In the genomic region with DNA sequence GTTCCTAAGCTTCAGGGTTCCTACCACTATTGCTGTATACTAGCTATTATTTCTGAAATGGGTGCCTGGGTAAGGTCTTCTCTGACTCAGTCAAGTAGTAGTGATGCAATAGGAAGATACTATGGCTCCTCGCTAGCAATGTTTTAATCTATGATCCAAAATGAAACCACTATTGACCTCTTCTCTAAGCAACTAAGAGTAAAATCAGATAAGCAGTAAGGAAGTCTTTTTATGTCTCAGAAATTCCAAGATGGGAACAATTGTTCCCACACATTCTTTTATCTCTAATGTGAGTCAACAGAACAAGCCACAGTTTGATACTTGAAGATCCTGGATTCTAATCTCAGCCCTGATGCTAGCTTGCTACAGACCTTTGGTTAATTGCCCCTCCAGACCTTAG, we compare ENCODE assay signal across 18 cellular contexts. TPM values are rescaled to one million over a fixed set of nuclear protein-coding genes. Genes with fewer than 3 reads are reported as not detected.
DNase-seq lines count a peak whose midpoint lies in the region; ATAC-seq, FAIRE-seq and TF ChIP-seq lines count a peak whose summit lies in the region.
"Had no signal": no experiment of that assay in that cellular context is flagged by ENCODE, and none has a peak within 500 bp of the region (broad histone marks: within the 10 kb centered on the region; RNA-seq: fewer than 3 reads in every experiment).

No MANE protein-coding gene starts in this region.

- no peak overlapping the region for H4K91ac ChIP-seq in mesenchymal stem cell (ENCODE audit: low read length)

- no peak overlapping the region for H3K4ac ChIP-seq in mesenchymal stem cell (ENCODE audit: low read depth in 1 of 2, low read length in 2 of 2)

- no peak overlapping the region for H3K4me2 ChIP-seq in mesenchymal stem cell (ENCODE audit: low read length, poor library complexity, severe bottlenecking)
- H3K4me2 ChIP-seq: BLaER1 treated with 17β-estradiol and CSF1 and Interleukin-3, amounts not matched to agents 10 nM and 100 nM had no signal

- H3K27ac ChIP-seq in ascending aorta (peak overlapping the region; percentile 7 to 36), mesenchymal stem cell (ENCODE audit: low read length, poor library complexity, severe bottlenecking) (no peak overlapping the region), heart left ventricle (no peak overlapping the region)
- H3K27ac ChIP-seq: BLaER1 treated with 17β-estradiol and CSF1 and Interleukin-3, amounts not matched to agents 10 nM and 100 nM; psoas muscle; SK-N-MC; upper lobe of left lung had no signal

- intact Hi-C loops in ascending aorta (cut with DNase I): no loop called here
- intact Hi-C loops in heart left ventricle (cut with DNase I): loop anchor here in 2 of 10 donors (10.0 kb wide), 2 partner anchors 53 to 147 kb away; partner anchors contain the start of gene LTBP2 (in 1 of the 2)

- no peak overlapping the region for H2AFZ ChIP-seq in mesenchymal stem cell (ENCODE audit: low read depth, low read length)

- H3K9ac ChIP-seq in mesenchymal stem cell (ENCODE audit: low read length): no peak overlapping the region
- H3K9ac ChIP-seq: BLaER1 treated with 17β-estradiol and CSF1 and Interleukin-3, amounts not matched to agents 10 nM and 100 nM had no signal

- no peak overlapping the region for H4K8ac ChIP-seq in mesenchymal stem cell (ENCODE audit: low read length)

- H3K9me3 ChIP-seq in ascending aorta (no peaks in the 10 kb centered on the region), mesenchymal stem cell (ENCODE audit: control insufficient read depth, low read length) (no peaks in the 10 kb centered on the region), heart left ventricle (no peaks in the 10 kb centered on the region)
- H3K9me3 ChIP-seq: BLaER1 treated with 17β-estradiol and CSF1 and Interleukin-3, amounts not matched to agents 10 nM and 100 nM; psoas muscle; upper lobe of left lung had no signal

- DNase-seq in EH (ENCODE audit: low read depth) (peak; percentile 91), HTR-8/SVneo (ENCODE audit: insufficient read length, low spot score) (no peak), ascending aorta (ENCODE audit: low spot score in 2 of 2) (no peak), mesenchymal stem cell (peak; percentile 85), putamen (ENCODE audit: low spot score) (no peak), heart left ventricle (no peak), kidney tubule cell (ENCODE audit: low spot score) (no peak), NCI-H187 (lab: John Stamatoyannopoulos, UW) (no peak)
- DNase-seq: naive B cell; NCI-H1105 treated with DMSO at 0.1 percent for 48 hours; NCI-H2171 treated with DMSO at 0.1 percent for 48 hours; NCI-H82; psoas muscle; stimulated activated naive CD4-positive, alpha-beta T cell; upper lobe of left lung had no signal

- H3K18ac ChIP-seq in mesenchymal stem cell (ENCODE audit: low read depth in 1 of 2, low read length in 2 of 2): no peak overlapping the region

- H3K4me3 ChIP-seq in ascending aorta: no peak overlapping the region
- H3K4me3 ChIP-seq in mesenchymal stem cell (ENCODE audit: insufficient read depth in 1 of 2, low read depth in 1 of 2, low read length in 2 of 2): no peak overlapping the region
- no peak overlapping the region for H3K4me3 ChIP-seq in heart left ventricle
- H3K4me3 ChIP-seq: BLaER1 treated with 17β-estradiol and CSF1 and Interleukin-3, amounts not matched to agents 10 nM and 100 nM; psoas muscle; SK-N-MC; upper lobe of left lung had no signal

- WGBS in mesenchymal stem cell: no CpG with 5 or more reads among the region's 1 CpG
- WGBS in heart left ventricle, 4 donors: 92 to 97% (median 96%) methylated on average over 1 of the region's 1 CpG

- no peak for TF ChIP-seq POLR2A in heart left ventricle (IDR thresholded peaks at IDR 0.05)

- H3K36me3 ChIP-seq in ascending aorta (peaks cover 33 to 50% of the 10 kb centered on the region in 2 donors), mesenchymal stem cell (ENCODE audit: control insufficient read depth in 1 of 2, insufficient read depth in 2 of 2, low read depth in 1 of 2, low read length in 2 of 2) (peaks cover 31 to 83% of the 10 kb centered on the region in 2 experiments), heart left ventricle (peaks cover 2 to 100% (median 96%) of the 10 kb centered on the region in 9 donors)

- no peak overlapping the region for H3K23ac ChIP-seq in mesenchymal stem cell (ENCODE audit: low read length in 2 of 2)

- no peak for ATAC-seq in heart left ventricle
- ATAC-seq: Panc1, psoas muscle had no signal

- H3K27me3 ChIP-seq in ascending aorta (no peaks in the 10 kb centered on the region), mesenchymal stem cell (ENCODE audit: control insufficient read depth in 1 of 2, insufficient read depth in 1 of 2, low read length in 2 of 2) (no peaks in the 10 kb centered on the region), heart left ventricle (no peaks in the 10 kb centered on the region)
- H3K27me3 ChIP-seq: BLaER1 treated with 17β-estradiol and CSF1 and Interleukin-3, amounts not matched to agents 10 nM and 100 nM; upper lobe of left lung had no signal

- H3K4me1 ChIP-seq in ascending aorta (peaks cover 11 to 32% of the 10 kb centered on the region in 2 donors), mesenchymal stem cell (ENCODE audit: control insufficient read depth, insufficient read depth, low read depth, low read length) (peaks cover 2% of the 10 kb centered on the region), heart left ventricle (peaks cover 0 to 23% (median 9%) of the 10 kb centered on the region in 12 donors)
- H3K4me1 ChIP-seq: BLaER1 treated with 17β-estradiol and CSF1 and Interleukin-3, amounts not matched to agents 10 nM and 100 nM; upper lobe of left lung had no signal

- H2BK15ac ChIP-seq in mesenchymal stem cell (ENCODE audit: low read depth, poor library complexity, severe bottlenecking): no peak overlapping the region

- H2AK5ac ChIP-seq in mesenchymal stem cell (ENCODE audit: low read length, severe bottlenecking): no peak overlapping the region

- FAIRE-seq in HTR-8/SVneo (lab: Jason Lieb, UNC): peak; percentile 63

- no peak overlapping the region for H2BK120ac ChIP-seq in mesenchymal stem cell (ENCODE audit: low read depth, low read length)

- no peak overlapping the region for H2BK5ac ChIP-seq in mesenchymal stem cell (ENCODE audit: low read depth, low read length, poor library complexity, severe bottlenecking)

- H2BK12ac ChIP-seq in mesenchymal stem cell (ENCODE audit: low read length in 2 of 2): no peak overlapping the region

- no peak overlapping the region for H3K14ac ChIP-seq in mesenchymal stem cell (ENCODE audit: low read length in 2 of 2)

- peaks cover 18% of the 10 kb centered on the region for H3K79me1 ChIP-seq in mesenchymal stem cell (replicated peaks; ENCODE audit: low read length, poor library complexity, severe bottlenecking)

- TF ChIP-seq CTCF in ascending aorta (IDR thresholded peaks at IDR 0.05): no peak
- TF ChIP-seq CTCF in heart left ventricle (IDR thresholded peaks at IDR 0.05): no peak

RNA-seq across cellular contexts. Expression of gene AREL1, which starts 45.1 kb away (rescaled TPM):
- total RNA-seq in ascending aorta: 17.9 TPM
- 20.3 TPM for polyA plus RNA-seq in mesenchymal stem cell (2013, experiment 1 of 2)
- 20.0 TPM for polyA plus RNA-seq in mesenchymal stem cell (2013, experiment 2 of 2)
- 10 to 100 TPM; 17.1 to 30.9 (median 22.4) TPM for total RNA-seq in heart left ventricle
- 10 to 100 TPM in 1 of 2 donors, 1 to 10 TPM in 1; 7.8 to 17.8 TPM for polyA plus RNA-seq in heart left ventricle

RNA-seq across cellular contexts. Expression of gene FCF1, which starts 45.2 kb away (rescaled TPM):
- total RNA-seq in ascending aorta (10.0 TPM), heart left ventricle (10 to 100 TPM; 12.3 to 44.6 (median 36.7) TPM)
- 45.6 TPM for polyA plus RNA-seq in mesenchymal stem cell (2013, experiment 1 of 2)
- 44.8 TPM for polyA plus RNA-seq in mesenchymal stem cell (2013, experiment 2 of 2)
- polyA plus RNA-seq in heart left ventricle: 10 to 100 TPM in 1 of 2 donors, 1 to 10 TPM in 1; 4.3 to 46.2 TPM

RNA-seq across cellular contexts. Expression of gene LTBP2, which starts 55.7 kb away (rescaled TPM):
- total RNA-seq in ascending aorta (383 TPM), heart left ventricle (10 to 100 TPM; 19.1 to 69.1 (median 36.1) TPM)
- 16.6 TPM for polyA plus RNA-seq in mesenchymal stem cell (2013, experiment 1 of 2)
- 16.0 TPM for polyA plus RNA-seq in mesenchymal stem cell (2013, experiment 2 of 2)
- 1 to 10 TPM; 4.0 to 8.4 TPM for polyA plus RNA-seq in heart left ventricle

Comparison
In these comparisons a context has a peak if more than half of its experiments do, and no peak if none do; other contexts are left out.
1. DNase-seq: peak in EH (single experiment) and mesenchymal stem cell (single experiment); none in HTR-8/SVneo (single experiment), ascending aorta (0 of 2), putamen (single experiment), heart left ventricle (0 of 5), kidney tubule cell (single experiment) and NCI-H187 (0 of 2).
2. H3K27ac ChIP-seq: peak in ascending aorta (2 of 2); none in mesenchymal stem cell (single experiment) and heart left ventricle (0 of 12).